14 cellular contexts compared by ENCODE assay signal in genomic region chr16:19396555-19397011, GRCh38. TPM values are rescaled to one million over a fixed set of nuclear protein-coding genes. Genes with fewer than 3 reads are reported as not detected.
DNase-seq lines count a peak whose midpoint lies in the region; ATAC-seq and TF ChIP-seq lines count a peak whose summit lies in the region.
"Had no signal": no experiment of that assay in that cellular context is flagged by ENCODE, and none has a peak within 500 bp of the region (broad histone marks: within the 10 kb centered on the region; RNA-seq: fewer than 3 reads in every experiment).

No MANE protein-coding gene starts in this region.

- H3K4me1 ChIP-seq in thyroid gland: peaks cover 8 to 17% of the 10 kb centered on the region in 2 donors
- H3K4me1 ChIP-seq: spleen had no signal

- H3K36me3 ChIP-seq in thyroid gland: no peaks in the 10 kb centered on the region
- H3K36me3 ChIP-seq: spleen had no signal

- H3K36me3 Mint-ChIP-seq in endothelial cell (ENCODE audit: low read depth, unreplicated experiment): peaks cover 11% of the 10 kb centered on the region
- H3K36me3 Mint-ChIP-seq in progenitor cell of endocrine pancreas (ENCODE audit: insufficient read depth): peaks cover 6% of the 10 kb centered on the region

- H3K27ac Mint-ChIP-seq in endothelial cell (ENCODE audit: unreplicated experiment): peak overlapping the region; percentile 70
- peak overlapping the region; percentile 64 for H3K27ac Mint-ChIP-seq in progenitor cell of endocrine pancreas
- H3K27ac Mint-ChIP-seq: activated T-cell treated with anti-CD3 and anti-CD28 coated beads, Interleukin-2, amount 50 U/mL, for 72 hours had no signal

- WGBS in thyroid gland, 2 donors: 60 to 67% methylated on average over 9 of the region's 9 CpGs

- no peak for TF ChIP-seq POLR2A in thyroid gland (IDR thresholded peaks at IDR 0.05)

- H3K27me3 Mint-ChIP-seq in endothelial cell (ENCODE audit: unreplicated experiment) (no peaks in the 10 kb centered on the region), progenitor cell of endocrine pancreas (no peaks in the 10 kb centered on the region)

- H3K4me3 Mint-ChIP-seq in endothelial cell (ENCODE audit: unreplicated experiment) (no peak overlapping the region), progenitor cell of endocrine pancreas (ENCODE audit: low read depth) (no peak overlapping the region)
- H3K4me3 Mint-ChIP-seq: activated T-cell treated with anti-CD3 and anti-CD28 coated beads, Interleukin-2, amount 50 U/mL, for 72 hours had no signal

- peak; percentile 90 for DNase-seq in LNCaP clone FGC (ENCODE audit: low read depth)
- DNase-seq in NCI-H2227 treated with DMSO at 0.1 percent for 48 hours (lab: John Stamatoyannopoulos, UW): peak; percentile 59
- no peak for DNase-seq in endothelial cell (ENCODE audit: low spot score)
- no peak for DNase-seq in progenitor cell of endocrine pancreas (ENCODE audit: low spot score, unreplicated experiment)
- no peak for DNase-seq in A172 (ENCODE audit: low spot score)
- DNase-seq in stimulated activated naive CD4-positive, alpha-beta T cell treated with Interleukin-2 at 50 U/mL for 16 hours (lab: John Stamatoyannopoulos, UW): no peak
- no peak for DNase-seq in thyroid gland
- DNase-seq: activated T-cell treated with anti-CD3 and anti-CD28 coated beads, Interleukin-2, amount 50 U/mL, for 72 hours; caudate nucleus; DND-41; foreskin melanocyte; spleen had no signal

- H3K9me3 ChIP-seq in thyroid gland: no peaks in the 10 kb centered on the region

- H3K4me3 ChIP-seq in LNCaP clone FGC (ENCODE audit: low read depth, low read length) (no peak overlapping the region), thyroid gland (replicated peaks in 1 of 3) (no peak overlapping the region)
- H3K4me3 ChIP-seq: spleen had no signal

- no peak for ATAC-seq in HG03039 (IDR thresholded peaks at IDR 0.05; ENCODE audit: unreplicated experiment)
- ATAC-seq: activated T-cell treated with anti-CD3 and anti-CD28 coated beads, Interleukin-2, amount 50 U/mL, for 72 hours had no signal

- H3K27me3 ChIP-seq in thyroid gland: no peaks in the 10 kb centered on the region

- intact Hi-C loops in thyroid gland (cut with DNase I): no loop called here

- H3K27ac ChIP-seq in thyroid gland: no peak overlapping the region
- H3K27ac ChIP-seq: spleen had no signal

- H3K9me3 Mint-ChIP-seq in endothelial cell (ENCODE audit: unreplicated experiment) (peaks cover 4% of the 10 kb centered on the region), progenitor cell of endocrine pancreas (ENCODE audit: low read depth) (peaks cover 19% of the 10 kb centered on the region)

- H3K4me1 Mint-ChIP-seq in endothelial cell (ENCODE audit: unreplicated experiment): peaks cover 32% of the 10 kb centered on the region
- H3K4me1 Mint-ChIP-seq in progenitor cell of endocrine pancreas (ENCODE audit: low read depth): peaks cover 26% of the 10 kb centered on the region

- TF ChIP-seq CTCF in LNCaP clone FGC (IDR thresholded peaks at IDR 0.05; ENCODE audit: control insufficient read depth, extremely low read depth, insufficient read depth) (no peak), endothelial cell (IDR thresholded peaks at IDR 0.05; ENCODE audit: unreplicated experiment) (no peak), progenitor cell of endocrine pancreas (IDR thresholded peaks at IDR 0.05; ENCODE audit: unreplicated experiment) (no peak), thyroid gland (IDR thresholded peaks at IDR 0.05) (no peak)

RNA-seq across cellular contexts. Expression of gene TMC5, which starts 21.1 kb away (rescaled TPM):
- total RNA-seq in endothelial cell (ENCODE audit: unreplicated experiment): 0.69 TPM
- 9.9 and 10.9 TPM in 2 replicates for total RNA-seq in progenitor cell of endocrine pancreas
- not detected in 2 replicates for total RNA-seq in A172 (2014; rRNA removed; shearing (Covaris generic))
- 1 to 10 TPM in 3 of 4 donors, under 1 TPM in 1; 0.29 to 4.0 (median 1.4) TPM for total RNA-seq in thyroid gland
- total RNA-seq: activated T-cell treated with anti-CD3 and anti-CD28 coated beads, Interleukin-2, amount 50 U/mL, for 72 hours; OCI-LY7 had no signal

Comparison
In these comparisons a context has a peak if more than half of its experiments do, and no peak if none do; other contexts are left out.
1. DNase-seq: peak in LNCaP clone FGC (single experiment) and NCI-H2227 treated with DMSO at 0.1 percent for 48 hours (single experiment); none in endothelial cell (single experiment), progenitor cell of endocrine pancreas (single experiment), A172 (single experiment), stimulated activated naive CD4-positive, alpha-beta T cell treated with Interleukin-2 at 50 U/mL for 16 hours (single experiment) and thyroid gland (0 of 2).